14 cellular contexts compared by ENCODE assay signal in genomic region chr5:56099346-56099745, GRCh38.
DNase-seq lines count a peak whose midpoint lies in the region; ATAC-seq, FAIRE-seq and TF ChIP-seq lines count a peak whose summit lies in the region.
"Had no signal": no experiment of that assay in that cellular context is flagged by ENCODE, and none has a peak within 500 bp of the region (broad histone marks: within the 10 kb centered on the region; RNA-seq: fewer than 3 reads in every experiment).

No MANE protein-coding gene starts in this region.

- H3K4me3 Mint-ChIP-seq in stimulated activated naive CD8-positive, alpha-beta T cell treated with anti-CD3 and anti-CD28 coated beads, Interleukin-15, amount 100 ng/mL, for 72 hours, result peak overlapping the region; percentile 30 to 32
- H3K4me3 Mint-ChIP-seq in astrocyte (ENCODE audit: unreplicated experiment), result no peak overlapping the region
- H3K4me3 Mint-ChIP-seq: immature natural killer cell, natural killer cell had no signal

- H3K27me3 Mint-ChIP-seq in stimulated activated naive CD8-positive, alpha-beta T cell treated with anti-CD3 and anti-CD28 coated beads, Interleukin-15, amount 100 ng/mL, for 72 hours, result no peaks in the 10 kb centered on the region
- no peaks in the 10 kb centered on the region for H3K27me3 Mint-ChIP-seq in astrocyte (ENCODE audit: low read depth, unreplicated experiment)

- FAIRE-seq in astrocyte (lab: Jason Lieb, UNC), result no peak
- FAIRE-seq in kidney (lab: Jason Lieb, UNC), result peak; percentile 6

- H3K9me3 Mint-ChIP-seq in stimulated activated naive CD8-positive, alpha-beta T cell treated with anti-CD3 and anti-CD28 coated beads, Interleukin-15, amount 100 ng/mL, for 72 hours, result peaks cover 0 to 5% of the 10 kb centered on the region in 2 donors
- peaks cover 5% of the 10 kb centered on the region for H3K9me3 Mint-ChIP-seq in astrocyte (ENCODE audit: unreplicated experiment)
- H3K9me3 Mint-ChIP-seq: immature natural killer cell, natural killer cell had no signal

- H3K27ac Mint-ChIP-seq in stimulated activated naive CD8-positive, alpha-beta T cell treated with anti-CD3 and anti-CD28 coated beads, Interleukin-15, amount 100 ng/mL, for 72 hours, result no peak overlapping the region
- H3K27ac Mint-ChIP-seq in astrocyte (ENCODE audit: unreplicated experiment), result no peak overlapping the region
- H3K27ac Mint-ChIP-seq: immature natural killer cell, natural killer cell had no signal

- H3K4me2 ChIP-seq in astrocyte (ENCODE audit: low read length), result no peak overlapping the region

- H3K9ac ChIP-seq in astrocyte (ENCODE audit: low read length) (no peak overlapping the region), kidney (ENCODE audit: low read length in 2 of 2) (no peak overlapping the region)

- H3K4me1 ChIP-seq in astrocyte (ENCODE audit: insufficient read depth, low read length), result no peaks in the 10 kb centered on the region
- no peaks in the 10 kb centered on the region for H3K4me1 ChIP-seq in kidney (ENCODE audit: control insufficient read depth in 1 of 2, insufficient read depth in 1 of 2, low read depth in 1 of 2, low read length in 2 of 2)
- H3K4me1 ChIP-seq: breast epithelium had no signal

- TF ChIP-seq CTCF in astrocyte (IDR thresholded peaks at IDR 0.05; ENCODE audit: insufficient read depth, low read depth, low read length), result no peak
- TF ChIP-seq CTCF in kidney (IDR thresholded peaks at IDR 0.05; ENCODE audit: borderline replicate concordance, extremely low read depth, insufficient read depth), result no peak

- H3K27ac ChIP-seq in astrocyte (ENCODE audit: low read depth, low read length) (no peak overlapping the region), kidney (ENCODE audit: low read depth in 2 of 2, low read length in 2 of 2) (peak overlapping the region in 1 of 2 donors; percentile 74)

- H3K9me3 ChIP-seq in astrocyte (ENCODE audit: insufficient read depth, low read depth, low read length), result no peaks in the 10 kb centered on the region
- no peaks in the 10 kb centered on the region for H3K9me3 ChIP-seq in kidney (ENCODE audit: control insufficient read depth in 1 of 2, low read length in 2 of 2)
- H3K9me3 ChIP-seq: breast epithelium had no signal

- peaks cover 78% of the 10 kb centered on the region for H3K4me1 Mint-ChIP-seq in stimulated activated naive CD8-positive, alpha-beta T cell treated with anti-CD3 and anti-CD28 coated beads, Interleukin-15, amount 100 ng/mL, for 72 hours
- H3K4me1 Mint-ChIP-seq in astrocyte (ENCODE audit: low read depth, unreplicated experiment), result no peaks in the 10 kb centered on the region
- H3K4me1 Mint-ChIP-seq: immature natural killer cell, natural killer cell had no signal

- no peaks in the 10 kb centered on the region for H3K36me3 Mint-ChIP-seq in astrocyte (ENCODE audit: low read depth, unreplicated experiment)
- H3K36me3 Mint-ChIP-seq: immature natural killer cell, natural killer cell had no signal

- no peak overlapping the region for H2AFZ ChIP-seq in astrocyte (ENCODE audit: low read depth, low read length)

- H3K36me3 ChIP-seq in astrocyte (ENCODE audit: insufficient read depth, low read length) (no peaks in the 10 kb centered on the region), kidney (ENCODE audit: control insufficient read depth in 1 of 2, insufficient read depth in 2 of 2, low read length in 2 of 2) (no peaks in the 10 kb centered on the region)
- H3K36me3 ChIP-seq: breast epithelium had no signal

- no peak for ATAC-seq in stimulated activated naive CD8-positive, alpha-beta T cell treated with anti-CD3 and anti-CD28 coated beads, Interleukin-15, amount 100 ng/mL, for 72 hours
- no peak for ATAC-seq in stimulated activated naive CD8-positive, alpha-beta T cell treated with anti-CD3 and anti-CD28 coated beads, Interleukin-15, Interleukin-2, amounts not matched to agents 100 U/mL and 50 U/mL, for 24 hours
- ATAC-seq in HG03097 (IDR thresholded peaks at IDR 0.05; ENCODE audit: low FRiP score, unreplicated experiment) (no peak), GM21619 (IDR thresholded peaks at IDR 0.05; ENCODE audit: unreplicated experiment) (no peak)
- ATAC-seq: natural killer cell had no signal

- H4K20me1 ChIP-seq in astrocyte (ENCODE audit: insufficient read depth, low read length), result no peaks in the 10 kb centered on the region

- H3K27me3 ChIP-seq in astrocyte (ENCODE audit: insufficient read depth, low read length), result no peaks in the 10 kb centered on the region
- H3K27me3 ChIP-seq: breast epithelium had no signal

- DNase-seq in stimulated activated naive CD8-positive, alpha-beta T cell treated with anti-CD3 and anti-CD28 coated beads, Interleukin-15, amount 100 ng/mL, for 72 hours, result no peak
- no peak for DNase-seq in stimulated activated naive CD8-positive, alpha-beta T cell treated with anti-CD3 and anti-CD28 coated beads, Interleukin-15, Interleukin-2, amounts not matched to agents 100 U/mL and 50 U/mL, for 24 hours
- peak; percentile 31 for DNase-seq in astrocyte (ENCODE audit: low read depth)
- DNase-seq in kidney, result no peak
- no peak for DNase-seq in SIG-M5 treated with dmso at 0.1 percent for 504 hours (lab: John Stamatoyannopoulos, UW; ENCODE audit: unreplicated experiment)
- DNase-seq in SHP77 (lab: John Stamatoyannopoulos, UW), result no peak
- DNase-seq: erythroblast; immature natural killer cell; natural killer cell; NCI-H146; stimulated activated CD4-positive, alpha-beta T cell treated with anti-CD3 and anti-CD28 coated beads, Interleukin-12 subunit alpha, Interleukin-12 subunit beta, amount 100 ng/mL, for 4 hours had no signal

- no peaks in the 10 kb centered on the region for H3K79me2 ChIP-seq in astrocyte (ENCODE audit: insufficient read depth, low read length)

- H3K4me3 ChIP-seq in astrocyte (ENCODE audit: insufficient read depth, low read depth, low read length), result no peak overlapping the region
- no peak overlapping the region for H3K4me3 ChIP-seq in kidney (ENCODE audit: low read length in 2 of 2)
- H3K4me3 ChIP-seq: breast epithelium had no signal

- intact Hi-C loops in kidney (cut with DNase I), result no loop called here
